17 cellular contexts compared by ENCODE assay signal in genomic region chr12:98973395-98973794, GRCh38.
DNase-seq lines count a peak whose midpoint lies in the region; ATAC-seq and TF ChIP-seq lines count a peak whose summit lies in the region.
"Had no signal": no experiment of that assay in that cellular context is flagged by ENCODE, and none has a peak within 500 bp of the region (broad histone marks: within the 10 kb centered on the region; RNA-seq: fewer than 3 reads in every experiment).

No MANE protein-coding gene starts in this region.

- no peak overlapping the region for H3K27ac ChIP-seq in HCT116 (ENCODE audit: low read depth, low read length)
- no peak overlapping the region for H3K27ac ChIP-seq in gastrocnemius medialis
- H3K27ac ChIP-seq: tibial artery had no signal

- in situ Hi-C loops in SK-MEL-5 (cut with HindIII; ENCODE audit: low pct_unique_long_range_greater_than_20kb, low sequenced_read_pairs): no loop called here
- in situ Hi-C loops in gastrocnemius medialis (cut with MboI; ENCODE audit: low sequenced_read_pairs in 4 of 4): no loop called here

- no peak overlapping the region for H3K4me2 ChIP-seq in HCT116 (ENCODE audit: low read length)

- H3K9me2 ChIP-seq in HCT116 (ENCODE audit: insufficient read depth): no peaks in the 10 kb centered on the region

- no peak for ATAC-seq in HCT116
- ATAC-seq in esophagus mucosa: peak; percentile 79
- no peak for ATAC-seq in gastrocnemius medialis
- ATAC-seq: naive thymus-derived CD8-positive, alpha-beta T cell; stimulated activated effector memory CD8-positive, alpha-beta T cell treated with anti-CD3 and anti-CD28 coated beads, Interleukin-12 subunit alpha, Interleukin-12 subunit beta, amount 100 ng/mL, for 72 hours had no signal

- no peak for TF ChIP-seq RAD21 in HCT116 (IDR thresholded peaks at IDR 0.05; ENCODE audit: low read depth)

- RAD21 ChIA-PET in HCT116 (lab: Charles Lee; ENCODE audit: low non-redundant PET in 1 of 2, low total read pairs in 2 of 2, uncharacterized antibody in 2 of 2, unreplicated experiment in 2 of 2): no interaction called here

- BruUV-seq in HCT116 (replicated peaks; lab: Mats Ljungman, UMichigan): no TSS peak

- H3K79me2 ChIP-seq in HCT116 (ENCODE audit: insufficient read depth, low read length): no peaks in the 10 kb centered on the region

- POLR2A ChIA-PET in HCT116 (lab: Charles Lee): no interaction called here

- no peak overlapping the region for H3K9ac ChIP-seq in HCT116 (ENCODE audit: low read length)

- no peak for TF ChIP-seq CTCF in HCT116 (IDR thresholded peaks at IDR 0.05 in 2 of 3, conservative IDR thresholded peaks at IDR 0.05 in 1 of 3; ENCODE audit: borderline replicate concordance in 1 of 3, insufficient read depth in 1 of 3, low read depth in 2 of 3, low read length in 2 of 3)
- no peak for TF ChIP-seq CTCF in gastrocnemius medialis (IDR thresholded peaks at IDR 0.05 in 4 of 5, conservative IDR thresholded peaks at IDR 0.05 in 1 of 5)

- no peaks in the 10 kb centered on the region for H3K4me1 ChIP-seq in HCT116 (ENCODE audit: control insufficient read depth in 1 of 2, insufficient read depth in 2 of 2, low read length in 2 of 2)
- H3K4me1 ChIP-seq in gastrocnemius medialis: no peaks in the 10 kb centered on the region
- H3K4me1 ChIP-seq: tibial artery had no signal

- H3K27me3 ChIP-seq in HCT116 (ENCODE audit: insufficient read depth, low read length): peaks cover 40% of the 10 kb centered on the region
- H3K27me3 ChIP-seq in gastrocnemius medialis: no peaks in the 10 kb centered on the region
- H3K27me3 ChIP-seq: tibial artery had no signal

- DNase-seq in HCT116 (ENCODE audit: low read depth, low spot score): peak; percentile 37
- DNase-seq in SK-MEL-5 (ENCODE audit: low read depth, low spot score): peak; percentile 44
- DNase-seq in skeletal muscle cell (ENCODE audit: low read depth): peak; percentile 1
- no peak for DNase-seq in DMS79 treated with DMSO at 0.1 percent for 48 hours (lab: John Stamatoyannopoulos, UW)
- no peak for DNase-seq in AG08396 (ENCODE audit: low spot score)
- no peak for DNase-seq in gastrocnemius medialis
- DNase-seq: activated CD4-positive, CD25-positive, alpha-beta regulatory T cell treated with anti-CD3 and anti-CD28 coated beads, Interleukin-2, amount 50 U/mL, for 72 hours; activated gamma-delta T cell; dermis blood vessel endothelial cell; DND-41; naive thymus-derived CD8-positive, alpha-beta T cell; NCI-H1436; NCI-H2227 treated with DMSO at 0.1 percent for 48 hours; Right ventricle myocardium superior; tibial artery had no signal

- H3K36me3 ChIP-seq in HCT116 (ENCODE audit: control insufficient read depth in 1 of 2, insufficient read depth in 2 of 2, low read length in 2 of 2) (no peaks in the 10 kb centered on the region), gastrocnemius medialis (no peaks in the 10 kb centered on the region)
- H3K36me3 ChIP-seq: tibial artery had no signal

- H3K4me3 ChIP-seq in HCT116 (replicated peaks in 1 of 2; ENCODE audit: low read depth in 1 of 2, low read length in 2 of 2): no peak overlapping the region
- H3K4me3 ChIP-seq in skeletal muscle cell (ENCODE audit: low read depth, low read length): no peak overlapping the region
- no peak overlapping the region for H3K4me3 ChIP-seq in gastrocnemius medialis
- H3K4me3 ChIP-seq: tibial artery had no signal

- no peaks in the 10 kb centered on the region for H3K9me3 ChIP-seq in HCT116 (ENCODE audit: control insufficient read depth in 1 of 2, insufficient read depth in 1 of 2, low read depth in 1 of 2, low read length in 2 of 2)
- H3K9me3 ChIP-seq in gastrocnemius medialis: no peaks in the 10 kb centered on the region
- H3K9me3 ChIP-seq: tibial artery had no signal

- no peaks in the 10 kb centered on the region for H4K20me1 ChIP-seq in HCT116 (ENCODE audit: insufficient read depth)

- CTCF ChIA-PET in HCT116 (lab: Charles Lee): no interaction called here

- intact Hi-C loops in HCT116 (cut with micrococcal nuclease) (no loop called here), gastrocnemius medialis (cut with DNase I; ENCODE audit: low total_unique reads) (no loop called here)

- TF ChIP-seq POLR2A in HCT116 (IDR thresholded peaks at IDR 0.05; ENCODE audit: borderline replicate concordance, extremely low read depth, insufficient read depth, insufficient read length): no peak
- TF ChIP-seq POLR2A in gastrocnemius medialis (IDR thresholded peaks at IDR 0.05): no peak

- H2AFZ ChIP-seq in HCT116 (ENCODE audit: low read depth, low read length, poor library complexity, severe bottlenecking): no peak overlapping the region

TF ChIP-seq in HCT116, 20 proteins besides CTCF, POLR2A, EP300 and RAD21:
- TF ChIP-seq ZNF274 (IDR thresholded peaks at IDR 0.05; ENCODE audit: low read depth, low read length): no peak
- TF ChIP-seq CEBPB (IDR thresholded peaks at IDR 0.05; ENCODE audit: low read depth): peak; percentile 52; the same call in 1 of the 2 replicates
- TF ChIP-seq FOSL1 (IDR thresholded peaks at IDR 0.05; ENCODE audit: low read depth): peak; percentile 37
- no peak for TF ChIP-seq REST (IDR thresholded peaks at IDR 0.05; ENCODE audit: low read depth)
- no peak for TF ChIP-seq ATF3 (IDR thresholded peaks at IDR 0.05)
- no peak for TF ChIP-seq SP1 (IDR thresholded peaks at IDR 0.05; ENCODE audit: low read depth)
- TF ChIP-seq SIN3A (IDR thresholded peaks at IDR 0.05; ENCODE audit: low read depth): no peak
- TF ChIP-seq YY1 (IDR thresholded peaks at IDR 0.05; ENCODE audit: extremely low read depth, insufficient replicate concordance, low read depth, low read length): no peak
- TF ChIP-seq TCF7L2 (IDR thresholded peaks at IDR 0.05; ENCODE audit: borderline replicate concordance, extremely low read depth, insufficient read depth, insufficient read length): no peak
- TF ChIP-seq MAX (IDR thresholded peaks at IDR 0.05): no peak
- 0 out of 2 replicates have a peak, but pooled peaks have one; percentile 34 for TF ChIP-seq JUND (IDR thresholded peaks at IDR 0.05)
- TF ChIP-seq EZH2phosphoT487 (IDR thresholded peaks at IDR 0.05; ENCODE audit: borderline replicate concordance): no peak

Comparison
In these comparisons a context has a peak if more than half of its experiments do, and no peak if none do; other contexts are left out.
1. DNase-seq: peak in HCT116 (single experiment), SK-MEL-5 (single experiment) and skeletal muscle cell (single experiment); none in DMS79 treated with DMSO at 0.1 percent for 48 hours (single experiment), AG08396 (single experiment) and gastrocnemius medialis (0 of 2).